Comparison of ENCODE assay signal across 1 cellular context in genomic region chr3:14125193-14126016, GRCh38.
TF ChIP-seq lines count a peak whose summit lies in the region.

No MANE protein-coding gene starts in this region.

TF ChIP-seq in K562, 482 proteins besides CTCF, POLR2A, EP300 and RAD21 (continued from another document and continues in another):
- TF ChIP-seq ZNF740 (CRISPR knock-in tag; IDR thresholded peaks at IDR 0.05) (no peak), ZNF740 (tag; IDR thresholded peaks at IDR 0.05) (no peak), MTA1 (IDR thresholded peaks at IDR 0.05; ENCODE audit: borderline replicate concordance) (peak; percentile 20; the same call in 1 of the 2 replicates), MGA (IDR thresholded peaks at IDR 0.05) (peak; percentile 1), ZNF41 (CRISPR knock-in tag; conservative IDR thresholded peaks at IDR 0.05) (no peak), ZNF23 (CRISPR knock-in tag; IDR thresholded peaks at IDR 0.05) (no peak), EHMT2 (IDR thresholded peaks at IDR 0.05) (peak; percentile 98), ZNF12 (CRISPR knock-in tag; IDR thresholded peaks at IDR 0.05) (0 out of 2 replicates have a peak, but pooled peaks have one; percentile 4), OTX1 (CRISPR knock-in tag; IDR thresholded peaks at IDR 0.05) (no peak), PHB (CRISPR knock-in tag; IDR thresholded peaks at IDR 0.05) (no peak), KLF1 (tag; IDR thresholded peaks at IDR 0.05) (peak; percentile 35; the same call in 1 of the 2 replicates), PML (IDR thresholded peaks at IDR 0.05; ENCODE audit: low read length) (no peak), ARID2 (IDR thresholded peaks at IDR 0.05) (peak; percentile 13; the same call in 1 of the 2 replicates), ETV6 (IDR thresholded peaks at IDR 0.05; ENCODE audit: borderline replicate concordance in 1 of 2, low read depth in 2 of 2, low read length in 1 of 2) (no peak), ETV6 (CRISPR knock-in tag; IDR thresholded peaks at IDR 0.05; ENCODE audit: borderline replicate concordance) (no peak), HOXB6 (CRISPR knock-in tag; IDR thresholded peaks at IDR 0.05; ENCODE audit: borderline replicate concordance) (no peak), ZBTB34 (CRISPR knock-in tag; IDR thresholded peaks at IDR 0.05) (no peak), NCOA1 (IDR thresholded peaks at IDR 0.05; ENCODE audit: low read depth) (peak; percentile 94), ARID3B (CRISPR knock-in tag; IDR thresholded peaks at IDR 0.05; ENCODE audit: borderline replicate concordance) (no peak), E2F1 (CRISPR knock-in tag; IDR thresholded peaks at IDR 0.05) (peak; percentile 59; the same call in 1 of the 2 replicates), TRIM25 (IDR thresholded peaks at IDR 0.05; ENCODE audit: borderline replicate concordance) (no peak), MYNN (IDR thresholded peaks at IDR 0.05) (peak; percentile 76; the same call in 1 of the 2 replicates), MYNN (CRISPR knock-in tag; IDR thresholded peaks at IDR 0.05) (no peak), HIVEP1 (CRISPR knock-in tag; IDR thresholded peaks at IDR 0.05) (peak; percentile 19; the same call in 1 of the 2 replicates), SOX6 (IDR thresholded peaks at IDR 0.05) (no peak; the same call in 1 of the 2 replicates), ZNF589 (CRISPR knock-in tag; IDR thresholded peaks at IDR 0.05; ENCODE audit: low read depth) (peak; percentile 84), ZNF318 (IDR thresholded peaks at IDR 0.05; ENCODE audit: borderline replicate concordance in 1 of 2, low read depth in 1 of 2) (no peak), HDAC1 (IDR thresholded peaks at IDR 0.05) (peak in 1 of 2 experiments; percentile 94; a peak in 2 of 4 replicates)
